In the genomic region with DNA sequence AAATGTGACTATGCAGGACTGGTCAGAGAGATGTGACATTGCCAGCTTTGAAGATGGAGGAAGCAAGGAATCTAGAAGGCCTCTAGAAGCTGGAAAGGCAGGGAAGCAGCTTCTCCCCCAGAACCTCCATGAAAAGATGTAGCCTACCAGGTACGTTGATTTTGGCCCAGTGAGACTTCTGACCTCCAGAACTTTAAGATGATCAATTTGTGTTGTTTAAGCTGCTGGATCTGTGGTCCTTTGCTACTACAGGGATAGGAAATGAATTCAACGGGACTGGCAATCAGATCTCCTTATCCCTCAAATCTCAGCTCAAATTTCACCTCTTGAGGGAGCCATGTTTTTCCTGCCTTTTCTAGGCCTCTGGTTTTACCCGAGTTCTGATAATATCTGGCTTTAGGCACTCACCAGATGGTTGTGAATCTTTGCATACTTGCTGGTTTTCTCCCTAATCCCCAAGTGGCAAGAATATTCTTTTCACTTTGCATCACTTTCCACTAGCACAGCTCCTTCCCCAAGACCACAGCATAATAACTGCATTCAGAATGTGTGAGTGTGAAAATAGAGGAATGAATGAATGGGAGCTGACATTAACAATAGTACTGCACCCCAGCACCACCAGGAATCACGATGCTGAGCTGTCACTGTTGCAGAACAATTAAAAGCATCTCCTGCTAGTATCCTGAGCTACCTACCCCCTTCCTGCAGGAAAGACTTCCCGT, we compare ENCODE assay signal across 9 cellular contexts. TPM values are rescaled to one million over a fixed set of nuclear protein-coding genes. Genes with fewer than 3 reads are reported as not detected.
DNase-seq lines count a peak whose midpoint lies in the region; ATAC-seq and TF ChIP-seq lines count a peak whose summit lies in the region.
"Had no signal": no experiment of that assay in that cellular context is flagged by ENCODE, and none has a peak within 500 bp of the region (broad histone marks: within the 10 kb centered on the region; RNA-seq: fewer than 3 reads in every experiment).

No MANE protein-coding gene starts in this region.

- no peak overlapping the region for H3K4me3 ChIP-seq in mammary epithelial cell (replicated peaks in 1 of 3; ENCODE audit: insufficient read depth in 1 of 3, low read depth in 2 of 3, low read length in 3 of 3)

- in situ Hi-C loops in mammary epithelial cell (cut with MboI; ENCODE audit: low sequenced_read_pairs in 2 of 2), result loop anchor here in 1 of 2 donors (5.0 kb wide), 1 partner anchor 538 kb away; no protein-coding TSS in a partner anchor

- CTCF ChIA-PET in mammary epithelial cell (lab: Charles Lee; ENCODE audit: low non-redundant PET), result interaction anchor here (0.6 kb wide), 1 partner anchor 857 kb away, joined by 3 read pairs; no protein-coding TSS in a partner anchor

- TF ChIP-seq CTCF in mammary epithelial cell (conservative IDR thresholded peaks at IDR 0.05 in 1 of 2, IDR thresholded peaks at IDR 0.05 in 1 of 2; ENCODE audit: extremely low read depth in 1 of 2, insufficient read depth in 1 of 2, low read depth in 1 of 2, low read length in 2 of 2) (no peak), natural killer cell (IDR thresholded peaks at IDR 0.05) (no peak)

- H3K36me3 ChIP-seq in KOPT-K1 (ENCODE audit: insufficient read depth, low read length), result no peaks in the 10 kb centered on the region
- no peaks in the 10 kb centered on the region for H3K36me3 ChIP-seq in mammary epithelial cell (ENCODE audit: insufficient read depth, low read length)

- H3K27ac ChIP-seq in KOPT-K1 (ENCODE audit: low read depth, low read length, poor library complexity, severe bottlenecking) (peak overlapping the region; percentile 100), mammary epithelial cell (ENCODE audit: insufficient read depth, low read depth, low read length) (no peak overlapping the region)

- H3K79me2 ChIP-seq in mammary epithelial cell (ENCODE audit: insufficient read depth, low read length), result no peaks in the 10 kb centered on the region

- no peak overlapping the region for H2AFZ ChIP-seq in mammary epithelial cell (ENCODE audit: low read depth, low read length)

- H3K9me3 ChIP-seq in KOPT-K1 (ENCODE audit: insufficient read depth, low read length, poor library complexity, severe bottlenecking) (no peaks in the 10 kb centered on the region), mammary epithelial cell (replicated peaks; ENCODE audit: insufficient read depth, low read length) (no peaks in the 10 kb centered on the region)

- H3K27me3 ChIP-seq in mammary epithelial cell (ENCODE audit: insufficient read depth, low read length), result no peaks in the 10 kb centered on the region

- H3K9ac ChIP-seq in mammary epithelial cell (ENCODE audit: insufficient read depth, low read length), result no peak overlapping the region

- peaks cover 37 to 58% of the 10 kb centered on the region in 2 donors for H3K4me1 Mint-ChIP-seq in natural killer cell

- H3K27me3 Mint-ChIP-seq in natural killer cell (ENCODE audit: low read depth in 2 of 2), result no peaks in the 10 kb centered on the region

- H3K4me3 Mint-ChIP-seq in natural killer cell, result peak overlapping the region; percentile 79

- TSS peak; percentile 91 for BruUV-seq in mammary epithelial cell (replicated peaks; lab: Mats Ljungman, UMichigan)

- intact Hi-C loops in mammary epithelial cell (cut with micrococcal nuclease) (loop anchor here (5.0 kb wide), 5 partner anchors 153 to 478 kb away; no protein-coding TSS in a partner anchor), natural killer cell (cut with micrococcal nuclease) (loop anchor here (5.0 kb wide), 1 partner anchor 1083 kb away; no protein-coding TSS in a partner anchor)

- H4K20me1 ChIP-seq in mammary epithelial cell (ENCODE audit: insufficient read depth, low read length), result no peaks in the 10 kb centered on the region

- dilution Hi-C loops in mammary epithelial cell (cut with HindIII; ENCODE audit: low sequenced_read_pairs), result no loop called here

- peak; percentile 12 for DNase-seq in AG20443 (ENCODE audit: low spot score)
- DNase-seq in mammary epithelial cell, result no peak
- DNase-seq in natural killer cell, result no peak
- no peak for DNase-seq in NCI-H510A treated with DMSO at 0.1 percent for 48 hours (lab: John Stamatoyannopoulos, UW)
- no peak for DNase-seq in NCI-H1092 treated with DMSO at 0.1 percent for 48 hours (lab: John Stamatoyannopoulos, UW)

- H3K36me3 Mint-ChIP-seq in natural killer cell, result no peaks in the 10 kb centered on the region

- no peak overlapping the region for H3K4me2 ChIP-seq in mammary epithelial cell (ENCODE audit: insufficient read depth, low read depth, low read length)

- H3K9me3 Mint-ChIP-seq in natural killer cell, result no peaks in the 10 kb centered on the region

- peaks cover 16% of the 10 kb centered on the region for H3K4me1 ChIP-seq in mammary epithelial cell (ENCODE audit: insufficient read depth, low read length)

- H3K27ac Mint-ChIP-seq in natural killer cell, result peak overlapping the region; percentile 95 to 97

- 67% methylated on average over 5 of the region's 5 CpGs for WGBS in mammary epithelial cell (ENCODE audit: low coverage, missing lambda C conversion rate)

- ATAC-seq in natural killer cell (no peak), HG03469 (IDR thresholded peaks at IDR 0.05; ENCODE audit: unreplicated experiment) (no peak), HG02759 (IDR thresholded peaks at IDR 0.05; ENCODE audit: unreplicated experiment) (no peak)

RNA-seq across cellular contexts. Expression of gene TMSB4X, which starts 25.5 kb away (rescaled TPM):
- total RNA-seq in mammary epithelial cell (1,000 to 10,000 TPM; 1,481 to 1,998 TPM), natural killer cell (1,000 to 10,000 TPM; 5,049 to 6,005 (median 5,892) TPM)
- polyA plus RNA-seq in mammary epithelial cell, result 2,487 TPM
- polyA minus RNA-seq in mammary epithelial cell, result 1,100 TPM

RNA-seq across cellular contexts. Expression of gene TLR8, which starts 42.9 kb away (rescaled TPM):
- total RNA-seq in mammary epithelial cell (not detected), natural killer cell (1 to 10 TPM in 1 of 3 donors, under 1 TPM in 2; 0.95 to 1.9 (median 0.95) TPM)
- polyA plus RNA-seq in mammary epithelial cell, result not detected
- polyA minus RNA-seq in mammary epithelial cell, result not detected
- total RNA-seq: kidney epithelial cell had no signal
